8 cellular contexts compared by ENCODE assay signal in genomic region chr3:109275702-109276293, GRCh38. TPM values are rescaled to one million over a fixed set of nuclear protein-coding genes. Genes with fewer than 3 reads are reported as not detected.
A peak's percentile ranks its signal among the peaks of the same experiment; 100 is the strongest.
DNase-seq lines count a peak whose midpoint lies in the region; ATAC-seq, FAIRE-seq and TF ChIP-seq lines count a peak whose summit lies in the region.

No MANE protein-coding gene starts in this region.

- DNase-seq in EH (ENCODE audit: low read depth): peak; percentile 24
- DNase-seq in PC-3: peak; percentile 63
- DNase-seq in epithelial cell of esophagus (ENCODE audit: low read depth): peak; percentile 50
- DNase-seq in pancreas: peak in 2 of 6 donors; percentile 5 to 11
- DNase-seq in T-helper 9 cell: no peak
- no peak for DNase-seq in NCI-H2107 (lab: John Stamatoyannopoulos, UW)
- no peak for DNase-seq in suprapubic skin (ENCODE audit: low spot score in 2 of 2)

- FAIRE-seq in pancreas (lab: Jason Lieb, UNC): no peak

- H3K9me2 ChIP-seq in PC-3 (replicated peaks; ENCODE audit: low read length): no peaks in the 10 kb centered on the region

- no peak overlapping the region for H3K4me3 ChIP-seq in PC-3 (ENCODE audit: low read length)
- no peak overlapping the region for H3K4me3 ChIP-seq in epithelial cell of esophagus (ENCODE audit: low read length)
- no peak overlapping the region for H3K4me3 ChIP-seq in pancreas
- H3K4me3 ChIP-seq in suprapubic skin: no peak overlapping the region

- peaks cover 7% of the 10 kb centered on the region; the same call in 1 of the 2 replicates for H3K27me3 ChIP-seq in PC-3 (ENCODE audit: low read length)
- no peaks in the 10 kb centered on the region for H3K27me3 ChIP-seq in pancreas
- H3K27me3 ChIP-seq in suprapubic skin: no peaks in the 10 kb centered on the region

- H3K9me3 ChIP-seq in PC-3 (ENCODE audit: low read length) (no peaks in the 10 kb centered on the region), pancreas (no peaks in the 10 kb centered on the region), suprapubic skin (no peaks in the 10 kb centered on the region)

- TF ChIP-seq CTCF in 22Rv1 (IDR thresholded peaks at IDR 0.05): peak; percentile 93
- TF ChIP-seq CTCF in PC-3 (conservative IDR thresholded peaks at IDR 0.05; ENCODE audit: low read depth, low read length): peak; percentile 80
- peak; percentile 61 for TF ChIP-seq CTCF in epithelial cell of esophagus (IDR thresholded peaks at IDR 0.05; ENCODE audit: insufficient read depth, low read depth, low read length, missing control alignments)
- peak in 3 of 4 donors; percentile 21 to 38 (median 22) for TF ChIP-seq CTCF in pancreas (IDR thresholded peaks at IDR 0.05)
- no peak for TF ChIP-seq CTCF in suprapubic skin (IDR thresholded peaks at IDR 0.05)

- WGBS in pancreas, 2 donors: 8 to 13% methylated on average over 9 of the region's 9 CpGs
- 20% methylated on average over 9 of the region's 9 CpGs for WGBS in suprapubic skin

- no peak for TF ChIP-seq EP300 in suprapubic skin (IDR thresholded peaks at IDR 0.05)

- no peak overlapping the region for H3K4me2 ChIP-seq in PC-3 (ENCODE audit: low read length)

- no peaks in the 10 kb centered on the region for H4K20me1 ChIP-seq in PC-3 (ENCODE audit: low read length)

- CTCF ChIA-PET in PC-3 (lab: Charles Lee): interaction anchor here (0.6 to 0.7 kb wide), 5 partner anchors 23 to 904 kb away, joined by 3 to 6 read pairs (median 4); no protein-coding TSS in a partner anchor

- H3K27ac ChIP-seq in 22Rv1: no peak overlapping the region
- H3K27ac ChIP-seq in PC-3 (ENCODE audit: low read length): no peak overlapping the region
- no peak overlapping the region for H3K27ac ChIP-seq in pancreas
- no peak overlapping the region for H3K27ac ChIP-seq in suprapubic skin

- H3F3A ChIP-seq in PC-3 (ENCODE audit: low read length, unreplicated experiment): no peaks in the 10 kb centered on the region

- H3K79me2 ChIP-seq in PC-3 (ENCODE audit: low read length): no peaks in the 10 kb centered on the region

- H3K9ac ChIP-seq in PC-3 (ENCODE audit: low read length): no peak overlapping the region

- no peak overlapping the region for H2AFZ ChIP-seq in PC-3 (ENCODE audit: low read length)

- POLR2A ChIA-PET in PC-3 (lab: Charles Lee; ENCODE audit: unreplicated experiment): no interaction called here

- ATAC-seq in PC-3: peak; percentile 71
- peak in 3 of 4 donors; percentile 68 to 77 (median 74) for ATAC-seq in pancreas

- H3K36me3 ChIP-seq in PC-3 (ENCODE audit: low read depth, low read length): no peaks in the 10 kb centered on the region
- H3K36me3 ChIP-seq in pancreas: no peaks in the 10 kb centered on the region
- no peaks in the 10 kb centered on the region for H3K36me3 ChIP-seq in suprapubic skin

- intact Hi-C loops in PC-3 (cut with micrococcal nuclease) (loop anchor here (1.0 to 10.0 kb wide), 2 partner anchors 123 to 459 kb away; no protein-coding TSS in a partner anchor), pancreas (cut with DNase I) (no loop called here)

- H3K4me1 ChIP-seq in PC-3 (ENCODE audit: insufficient read depth, low read length): no peaks in the 10 kb centered on the region
- H3K4me1 ChIP-seq in pancreas: no peaks in the 10 kb centered on the region
- H3K4me1 ChIP-seq in suprapubic skin: no peaks in the 10 kb centered on the region

- BruUV-seq in PC-3 (replicated peaks; lab: Mats Ljungman, UMichigan): no TSS peak

- TF ChIP-seq POLR2A in suprapubic skin (IDR thresholded peaks at IDR 0.05): no peak

RNA-seq across cellular contexts. Expression of gene DPPA2, which starts 40.5 kb away (rescaled TPM):
- total RNA-seq in PC-3 (2014; rRNA removed): not detected in 2 replicates
- total RNA-seq in pancreas: not detected
- polyA plus RNA-seq in pancreas: not detected
- not detected for total RNA-seq in suprapubic skin

Comparison
In these comparisons a context has a peak if more than half of its experiments do, and no peak if none do; other contexts are left out.
1. CTCF ChIP-seq: peak in 22Rv1 (single experiment), PC-3 (single experiment), epithelial cell of esophagus (single experiment) and pancreas (3 of 4); none in suprapubic skin (0 of 2).
2. DNase-seq: peak in EH (single experiment), PC-3 (single experiment) and epithelial cell of esophagus (single experiment); none in T-helper 9 cell (single experiment), NCI-H2107 (single experiment) and suprapubic skin (0 of 2).